Comparison of ENCODE assay signal across 13 cellular contexts in genomic region chr6:169905041-169905807, GRCh38.
A peak's percentile ranks its signal among the peaks of the same experiment; 100 is the strongest.
DNase-seq lines count a peak whose midpoint lies in the region; ATAC-seq and TF ChIP-seq lines count a peak whose summit lies in the region.
"Had no signal": no experiment of that assay in that cellular context is flagged by ENCODE, and none has a peak within 500 bp of the region (broad histone marks: within the 10 kb centered on the region; RNA-seq: fewer than 3 reads in every experiment).

No MANE protein-coding gene starts in this region.

- no peaks in the 10 kb centered on the region for H3F3A ChIP-seq in PC-9 (ENCODE audit: insufficient read depth, low read depth)

- H3K79me2 ChIP-seq in PC-9 (ENCODE audit: low read depth) = no peaks in the 10 kb centered on the region

- H3K4me1 ChIP-seq in BLaER1 (peaks cover 54% of the 10 kb centered on the region), PC-9 (replicated peaks; ENCODE audit: insufficient read depth) (no peaks in the 10 kb centered on the region), spleen (peaks cover 4 to 32% (median 23%) of the 10 kb centered on the region in 6 donors)

- H4K20me1 ChIP-seq in BLaER1 (no peaks in the 10 kb centered on the region), PC-9 (ENCODE audit: insufficient read depth) (no peaks in the 10 kb centered on the region)

- no peak for TF ChIP-seq CTCF in fibroblast of mammary gland (conservative IDR thresholded peaks at IDR 0.05; ENCODE audit: control insufficient read depth, insufficient read depth, low read depth, low read length)
- TF ChIP-seq CTCF in neural crest cell (conservative IDR thresholded peaks at IDR 0.05) = no peak
- no peak for TF ChIP-seq CTCF in PC-9 (conservative IDR thresholded peaks at IDR 0.05)
- TF ChIP-seq CTCF in spleen (IDR thresholded peaks at IDR 0.05 in 8 of 11, conservative IDR thresholded peaks at IDR 0.05 in 3 of 11) = no peak

- no peaks in the 10 kb centered on the region for H3K9me2 ChIP-seq in PC-9 (ENCODE audit: insufficient read depth)

- H3K9me3 ChIP-seq in BLaER1 (no peaks in the 10 kb centered on the region), PC-9 (ENCODE audit: insufficient read depth, low read depth) (no peaks in the 10 kb centered on the region), spleen (no peaks in the 10 kb centered on the region)

- H3K4me2 ChIP-seq in BLaER1 (peak overlapping the region; percentile 79), PC-9 (no peak overlapping the region)

- peaks cover 3% of the 10 kb centered on the region for H3K9me3 Mint-ChIP-seq in neural crest cell
- H3K9me3 Mint-ChIP-seq: activated B cell treated with CpG ODN at 0.5 μM for 24 hours had no signal

- H3K4me3 ChIP-seq in BLaER1 (no peak overlapping the region), fibroblast of mammary gland (ENCODE audit: control insufficient read depth, low read depth, low read length) (no peak overlapping the region), PC-9 (no peak overlapping the region), spleen (no peak overlapping the region)

- H3K36me3 Mint-ChIP-seq in neural crest cell (ENCODE audit: low read depth) = no peaks in the 10 kb centered on the region
- H3K36me3 Mint-ChIP-seq: CD4-positive, alpha-beta memory T cell had no signal

- POLR2A ChIA-PET in PC-9 (lab: Charles Lee; ENCODE audit: unreplicated experiment) = no interaction called here

- H3K27me3 ChIP-seq in BLaER1 (no peaks in the 10 kb centered on the region), PC-9 (ENCODE audit: insufficient read depth, low read depth) (peaks cover 78% of the 10 kb centered on the region), spleen (replicated peaks in 1 of 7) (peaks cover 0 to 39% (median 0%) of the 10 kb centered on the region in 7 donors)

- no peak overlapping the region for H3K4me3 Mint-ChIP-seq in neural crest cell
- H3K4me3 Mint-ChIP-seq: activated B cell treated with CpG ODN at 0.5 μM for 24 hours had no signal

- H3K36me3 ChIP-seq in BLaER1 (no peaks in the 10 kb centered on the region), PC-9 (ENCODE audit: low read depth) (no peaks in the 10 kb centered on the region), spleen (no peaks in the 10 kb centered on the region)

- intact Hi-C loops in PC-9 (cut with micrococcal nuclease; ENCODE audit: unreplicated experiment) = no loop called here
- intact Hi-C loops in spleen (cut with DNase I; ENCODE audit: low total_unique reads) = no loop called here

- no TSS peak for BruUV-seq in PC-9 (replicated peaks; lab: Mats Ljungman, UMichigan)

- H3K27ac Mint-ChIP-seq in neural crest cell (ENCODE audit: unreplicated experiment) = peak overlapping the region; percentile 60
- H3K27ac Mint-ChIP-seq: activated B cell treated with CpG ODN at 0.5 μM for 24 hours; CD4-positive, alpha-beta memory T cell had no signal

- no peak for ATAC-seq in HG02642 (IDR thresholded peaks at IDR 0.05; ENCODE audit: poor library complexity, unreplicated experiment)

- no peak for TF ChIP-seq POLR2A in spleen (IDR thresholded peaks at IDR 0.05)

- no peak overlapping the region for H2AFZ ChIP-seq in PC-9

- CTCF ChIA-PET in PC-9 (lab: Charles Lee) = interaction anchor here (0.7 kb wide), 1 partner anchor 965 kb away, joined by 5 read pairs; no protein-coding TSS in a partner anchor

- DNase-seq in NCI-H1092 (lab: John Stamatoyannopoulos, UW) = peak; percentile 35
- DNase-seq in fibroblast of mammary gland (ENCODE audit: low read depth) = peak; percentile 74
- DNase-seq in neural crest cell (ENCODE audit: low read depth, low spot score) = no peak
- DNase-seq in PC-9 = no peak
- DNase-seq in spleen = no peak
- DNase-seq in medulla oblongata (ENCODE audit: extremely low spot score) = no peak
- DNase-seq: activated B cell treated with CpG ODN at 0.5 μM for 24 hours; activated naive CD4-positive, alpha-beta T cell treated with Interleukin-2 at 50 U/mL for 16 hours; CD4-positive, alpha-beta memory T cell; MM.1S; OCI-M1 had no signal

- WGBS in spleen, 5 donors = 62 to 77% (median 72%) methylated on average over 18 to 20 of the region's 20 CpGs

- H3K9ac ChIP-seq in BLaER1 = no peak overlapping the region

- H3K27me3 Mint-ChIP-seq in neural crest cell (ENCODE audit: low read depth) = no peaks in the 10 kb centered on the region
- H3K27me3 Mint-ChIP-seq: activated B cell treated with CpG ODN at 0.5 μM for 24 hours had no signal

- H3K27ac ChIP-seq in BLaER1 (0 out of 2 replicates have a peak overlapping the region, but pooled peaks have one; percentile 23), PC-9 (no peak overlapping the region), spleen (no peak overlapping the region)

- H3K4me1 Mint-ChIP-seq in neural crest cell = peaks cover 17% of the 10 kb centered on the region
- H3K4me1 Mint-ChIP-seq: activated B cell treated with CpG ODN at 0.5 μM for 24 hours; CD4-positive, alpha-beta memory T cell had no signal

Comparison
In these comparisons a context has a peak if more than half of its experiments do, and no peak if none do; other contexts are left out.
1. DNase-seq: peak in NCI-H1092 (single experiment) and fibroblast of mammary gland (single experiment); none in neural crest cell (single experiment), PC-9 (0 of 2), spleen (single experiment) and medulla oblongata (single experiment).